Comparison of ENCODE assay signal across 21 cellular contexts in the genomic region with DNA sequence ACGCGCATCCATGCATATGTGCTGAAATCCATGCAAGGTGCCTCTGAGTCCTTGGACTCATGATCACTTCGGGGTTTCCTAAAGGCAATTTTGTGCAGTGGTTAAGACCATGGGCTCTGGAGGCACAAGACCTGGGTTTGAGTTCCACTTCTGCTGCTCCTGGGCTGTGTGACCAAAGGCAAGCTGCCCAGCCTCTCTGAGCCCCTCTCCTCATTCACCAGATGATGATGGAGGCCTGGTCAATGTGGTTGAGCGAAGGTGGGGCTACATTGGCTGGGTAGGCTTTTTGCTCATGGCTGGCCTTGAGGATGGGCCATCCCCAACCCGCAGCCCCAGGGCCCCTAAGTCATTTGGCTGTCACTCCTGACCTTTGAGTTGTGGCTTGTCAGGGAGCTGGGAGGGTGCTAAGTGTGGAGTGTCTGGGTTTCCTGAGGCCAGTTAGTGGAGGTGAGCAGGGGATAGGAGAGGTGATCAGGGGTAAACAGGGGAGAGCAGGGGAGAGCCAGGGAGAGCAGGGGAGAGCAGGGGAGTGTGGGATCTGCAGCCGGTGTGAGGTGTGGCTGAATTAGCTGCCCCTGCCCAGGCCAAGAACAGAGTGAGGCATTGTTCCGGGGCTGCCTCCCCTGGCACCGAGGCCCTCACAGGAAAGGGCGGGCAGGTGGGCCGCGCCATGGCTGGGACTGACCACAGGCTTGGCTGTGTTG.
"Had no signal": no experiment of that assay in that cellular context is flagged by ENCODE, and none has a peak within 500 bp of the region (broad histone marks: within the 10 kb centered on the region; RNA-seq: fewer than 3 reads in every experiment).

No MANE protein-coding gene starts in this region.

- H3K36me3 Mint-ChIP-seq: activated naive CD4-positive, alpha-beta T cell treated with anti-CD3 and anti-CD28 coated beads, Interleukin-2, amount 50 U/mL, for 24 hours; T-cell had no signal

- H3K27ac ChIP-seq: esophagus squamous epithelium, neutrophil, transverse colon had no signal

- H3K4me2 ChIP-seq: smooth muscle cell had no signal

- H3K4me3 ChIP-seq: esophagus squamous epithelium, smooth muscle cell, transverse colon had no signal

- H3K27me3 Mint-ChIP-seq: activated naive CD4-positive, alpha-beta T cell treated with anti-CD3 and anti-CD28 coated beads, Interleukin-2, amount 50 U/mL, for 24 hours; activated T-helper 17 cell treated with anti-CD3 and anti-CD28 coated beads, Interleukin-2, amount 50 U/mL, for 72 hours had no signal

- H3K4me1 Mint-ChIP-seq: activated naive CD4-positive, alpha-beta T cell treated with anti-CD3 and anti-CD28 coated beads, Interleukin-2, amount 50 U/mL, for 24 hours; activated T-helper 17 cell treated with anti-CD3 and anti-CD28 coated beads, Interleukin-2, amount 50 U/mL, for 72 hours; T-cell had no signal

- H3K27ac Mint-ChIP-seq: activated naive CD4-positive, alpha-beta T cell treated with anti-CD3 and anti-CD28 coated beads, Interleukin-2, amount 50 U/mL, for 24 hours; activated T-helper 17 cell treated with anti-CD3 and anti-CD28 coated beads, Interleukin-2, amount 50 U/mL, for 72 hours; T-cell had no signal

- H3K4me3 Mint-ChIP-seq: activated naive CD4-positive, alpha-beta T cell treated with anti-CD3 and anti-CD28 coated beads, Interleukin-2, amount 50 U/mL, for 24 hours; activated T-helper 17 cell treated with anti-CD3 and anti-CD28 coated beads, Interleukin-2, amount 50 U/mL, for 72 hours; T-cell had no signal

- FAIRE-seq: endothelial cell of umbilical vein, kidney had no signal

- DNase-seq: activated CD4-positive, alpha-beta T cell treated with anti-CD3 and anti-CD28 coated beads, Interleukin-2, amount 50 U/mL, for 1 hour; activated CD8-positive, alpha-beta memory T cell treated with anti-CD3 and anti-CD28 coated beads for 24 hours; amniotic stem cell; central memory CD4-positive, alpha-beta T cell; cortex of kidney; effector CD4-positive, alpha-beta T cell; esophagus squamous epithelium; hippocampal formation; stimulated activated CD4-positive, alpha-beta T cell treated with anti-CD3 and anti-CD28 coated beads, Interleukin-4, amount 100 ng/mL, for 4 hours; stimulated activated CD8-positive, alpha-beta memory T cell treated with anti-CD3 and anti-CD28 coated beads, Interleukin-4, amount 100 ng/mL, for 48 hours; stimulated activated naive CD8-positive, alpha-beta T cell treated with anti-CD3 and anti-CD28 coated beads, Interleukin-15, Interleukin-2, amounts not matched to agents 100 U/mL and 50 U/mL, for 24 hours; T-cell; T-helper 9 cell; transverse colon had no signal

- H3K36me3 ChIP-seq: esophagus squamous epithelium, neutrophil, transverse colon had no signal

- H3K9me3 Mint-ChIP-seq: activated naive CD4-positive, alpha-beta T cell treated with anti-CD3 and anti-CD28 coated beads, Interleukin-2, amount 50 U/mL, for 24 hours; activated T-helper 17 cell treated with anti-CD3 and anti-CD28 coated beads, Interleukin-2, amount 50 U/mL, for 72 hours; T-cell had no signal

- H3K9me3 ChIP-seq: esophagus squamous epithelium, neutrophil, transverse colon had no signal

- ATAC-seq: activated CD4-positive, CD25-positive, alpha-beta regulatory T cell treated with anti-CD3 and anti-CD28 coated beads, Interleukin-2, amount 50 U/mL, for 24 hours; activated T-helper 17 cell treated with anti-CD3 and anti-CD28 coated beads, Interleukin-2, amount 50 U/mL, for 72 hours; T-cell had no signal

- H3K27me3 ChIP-seq: esophagus squamous epithelium, transverse colon had no signal
